ENCODE assay signal across 26 cellular contexts in the genomic region with DNA sequence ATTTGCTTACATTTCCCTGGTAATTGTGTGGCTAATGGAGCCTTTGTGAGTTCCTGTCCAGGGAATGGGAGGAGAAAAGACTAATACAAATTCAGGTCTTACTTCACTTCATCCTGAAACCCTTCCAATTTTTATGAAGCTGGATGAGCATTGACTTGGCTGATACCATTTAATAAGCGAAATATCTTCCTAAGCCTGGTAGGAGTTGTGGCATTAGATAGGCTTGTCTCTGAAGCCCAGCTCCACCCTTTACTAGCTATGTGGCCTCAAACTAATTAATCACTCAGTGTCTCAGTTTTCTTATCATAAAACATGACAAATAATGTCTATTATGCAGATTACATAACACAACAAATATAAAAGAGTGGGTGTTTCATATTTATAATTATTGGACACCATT.
"Had no signal": no experiment of that assay in that cellular context is flagged by ENCODE, and none has a peak within 500 bp of the region (broad histone marks: within the 10 kb centered on the region; RNA-seq: fewer than 3 reads in every experiment).

No MANE protein-coding gene starts in this region.

- H3K4me1 Mint-ChIP-seq: activated CD4-positive, alpha-beta T cell treated with anti-CD3 and anti-CD28 coated beads, Interleukin-2, amount 10 ng/mL, durations not matched to agents 24 days and 14 days had no signal

- H3K4me3 Mint-ChIP-seq: activated CD4-positive, alpha-beta T cell treated with anti-CD3 and anti-CD28 coated beads, Interleukin-2, amount 10 ng/mL, durations not matched to agents 24 days and 14 days; activated CD8-positive, alpha-beta T cell treated with anti-CD3 and anti-CD28 coated beads for 36 hours; activated naive CD4-positive, alpha-beta T cell treated with anti-CD3 and anti-CD28 coated beads for 36 hours; activated T-helper 1 cell treated with anti-CD3 and anti-CD28 coated beads, Interleukin-12 subunit alpha, Interleukin-12 subunit beta, Interleukin-2, Interleukin-4 antibody, amounts not matched to agents 30 ng/mL and 10 ng/mL and 1 ng/mL, durations not matched to agents 14 hours and 24 hours and 36 hours had no signal

- DNase-seq: activated CD4-positive, alpha-beta T cell treated with anti-CD3 and anti-CD28 coated beads, Interleukin-2, amount 10 ng/mL, durations not matched to agents 24 days and 14 days; activated CD4-positive, alpha-beta T cell treated with anti-CD3 and anti-CD28 coated beads, Interleukin-2, amount 50 U/mL, for 4 hours; activated CD4-positive, CD25-positive, alpha-beta regulatory T cell; activated CD8-positive, alpha-beta T cell treated with anti-CD3 and anti-CD28 coated beads for 36 hours; activated gamma-delta T cell treated with Interleukin-2 at 50 U/mL for 16 hours; activated naive CD4-positive, alpha-beta T cell treated with anti-CD3 and anti-CD28 coated beads for 36 hours; activated T-cell treated with anti-CD3 and anti-CD28 coated beads, Interleukin-2, amount 50 U/mL, for 1 hour; adrenal gland; body of pancreas; NCI-H1092 treated with DMSO at 0.1 percent for 48 hours; NCI-H1417; NCI-H146; NCI-H187; NCI-H2029 treated with DMSO at 0.1 percent for 48 hours; NCI-H2107; NCI-H2171; NCI-H510A; NCI-H748 treated with DMSO at 0.1 percent for 48 hours; NK-92 treated with Interleukin-12 subunit alpha and Interleukin-12 subunit beta, amount 100 ng/mL, for 24 hours; PC-9; SHP77; SJCRH30; T1000; WERI-Rb-1 had no signal

- ATAC-seq: activated CD8-positive, alpha-beta T cell treated with anti-CD3 and anti-CD28 coated beads for 36 hours; activated naive CD4-positive, alpha-beta T cell treated with anti-CD3 and anti-CD28 coated beads, Interleukin-2, amount 50 U/mL, for 72 hours; body of pancreas had no signal

- H3K27ac Mint-ChIP-seq: activated CD4-positive, alpha-beta T cell treated with anti-CD3 and anti-CD28 coated beads, Interleukin-2, amount 10 ng/mL, durations not matched to agents 24 days and 14 days; activated CD8-positive, alpha-beta T cell treated with anti-CD3 and anti-CD28 coated beads for 36 hours; activated naive CD4-positive, alpha-beta T cell treated with anti-CD3 and anti-CD28 coated beads for 36 hours; activated naive CD4-positive, alpha-beta T cell treated with anti-CD3 and anti-CD28 coated beads, Interleukin-2, amount 50 U/mL, for 72 hours; activated T-helper 1 cell treated with anti-CD3 and anti-CD28 coated beads, Interleukin-12 subunit alpha, Interleukin-12 subunit beta, Interleukin-2, Interleukin-4 antibody, amounts not matched to agents 30 ng/mL and 10 ng/mL and 1 ng/mL, durations not matched to agents 14 hours and 24 hours and 36 hours had no signal

- H3K9me3 Mint-ChIP-seq: activated CD8-positive, alpha-beta T cell treated with anti-CD3 and anti-CD28 coated beads for 36 hours had no signal
